In the genomic region with DNA sequence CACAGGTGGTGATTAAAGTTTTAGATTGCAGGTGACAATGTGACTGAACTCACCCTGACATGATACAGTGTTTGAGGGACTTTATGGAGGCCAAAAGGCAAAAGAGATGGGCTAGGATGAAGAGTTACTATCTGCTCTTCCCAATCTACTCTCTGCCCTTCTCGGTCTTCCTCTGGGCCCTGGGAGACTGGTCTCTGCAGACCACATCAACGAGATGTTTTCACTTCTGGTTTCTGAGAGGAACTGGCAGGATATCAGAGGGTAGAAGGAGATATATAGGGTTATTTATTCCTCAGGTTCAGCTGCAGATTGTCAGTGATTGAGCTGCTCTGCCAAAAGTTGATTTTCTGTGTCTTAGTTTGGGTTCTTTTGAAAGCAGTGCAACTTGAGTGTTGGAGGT, we compare ENCODE assay signal across 11 cellular contexts. TPM values are rescaled to one million over a fixed set of nuclear protein-coding genes. Genes with fewer than 3 reads are reported as not detected.
DNase-seq lines count a peak whose midpoint lies in the region; ATAC-seq and TF ChIP-seq lines count a peak whose summit lies in the region.
"Had no signal": no experiment of that assay in that cellular context is flagged by ENCODE, and none has a peak within 500 bp of the region (broad histone marks: within the 10 kb centered on the region; RNA-seq: fewer than 3 reads in every experiment).

No MANE protein-coding gene starts in this region.

- no peaks in the 10 kb centered on the region for H3K79me1 ChIP-seq in neuronal stem cell (ENCODE audit: low read depth, low read length)

- WGBS in neuronal stem cell (ENCODE audit: extremely low coverage in 2 of 2, insufficient read length in 2 of 2, insufficient replicate concordance in 1 of 2), 2 donors = no CpG with 5 or more reads among the region's 2 CpGs

- H3K18ac ChIP-seq in neuronal stem cell (ENCODE audit: low read length) = no peak overlapping the region

- no peak overlapping the region for H3K4me3 ChIP-seq in WERI-Rb-1 (ENCODE audit: low read depth, low read length)
- no peak overlapping the region for H3K4me3 ChIP-seq in neuronal stem cell (ENCODE audit: low read length in 2 of 2)
- H3K4me3 ChIP-seq in neural progenitor cell = no peak overlapping the region

- no peak overlapping the region for H3K14ac ChIP-seq in neuronal stem cell (ENCODE audit: low read length)

- no peak overlapping the region for H2BK120ac ChIP-seq in neuronal stem cell (ENCODE audit: low read depth, low read length)

- H3K23ac ChIP-seq in neuronal stem cell (ENCODE audit: low read depth, low read length, poor library complexity) = no peak overlapping the region

- H3K27me3 ChIP-seq in WERI-Rb-1 (ENCODE audit: insufficient read depth, low read depth, severe bottlenecking) (no peaks in the 10 kb centered on the region), neuronal stem cell (ENCODE audit: control insufficient read depth in 3 of 3, insufficient read depth in 3 of 3, low read depth in 1 of 3, low read length in 3 of 3) (peaks cover 0 to 18% (median 0%) of the 10 kb centered on the region in 3 experiments), neural progenitor cell (no peaks in the 10 kb centered on the region)

- no peak overlapping the region for H3K4ac ChIP-seq in neuronal stem cell (ENCODE audit: low read length)

- TF ChIP-seq CTCF in WERI-Rb-1 (IDR thresholded peaks at IDR 0.05; ENCODE audit: low read depth, low read length) = no peak
- TF ChIP-seq CTCF in neural progenitor cell (IDR thresholded peaks at IDR 0.05) = no peak

- no peak overlapping the region for H3K4me3 Mint-ChIP-seq in neural progenitor cell

- H2AFZ ChIP-seq in neuronal stem cell (ENCODE audit: low read length) (no peak overlapping the region), neural progenitor cell (replicated peaks) (no peak overlapping the region)

- H2BK12ac ChIP-seq in neuronal stem cell (ENCODE audit: low read length) = no peak overlapping the region

- H3K4me2 ChIP-seq in neuronal stem cell (ENCODE audit: insufficient read depth, low read length, poor library complexity, severe bottlenecking) (no peak overlapping the region), neural progenitor cell (no peak overlapping the region)

- no peaks in the 10 kb centered on the region for H3K79me2 ChIP-seq in neural progenitor cell (ENCODE audit: low read depth)

- H4K91ac ChIP-seq in neuronal stem cell (ENCODE audit: low read depth, low read length, poor library complexity) = no peak overlapping the region

- no peaks in the 10 kb centered on the region for H3F3A ChIP-seq in neural progenitor cell (ENCODE audit: low read depth)

- no peak overlapping the region for H3K27ac ChIP-seq in WERI-Rb-1
- H3K27ac ChIP-seq in neuronal stem cell (replicated peaks; ENCODE audit: low read length) = no peak overlapping the region
- no peak overlapping the region for H3K27ac ChIP-seq in neural progenitor cell

- no peak overlapping the region for H2AK5ac ChIP-seq in neuronal stem cell (ENCODE audit: low read depth, low read length)

- H3K9me3 Mint-ChIP-seq in neural progenitor cell = no peaks in the 10 kb centered on the region

- H4K8ac ChIP-seq in neuronal stem cell (ENCODE audit: low read depth, low read length) = no peak overlapping the region

- H2BK15ac ChIP-seq in neuronal stem cell (ENCODE audit: low read length) = no peak overlapping the region

- H3K36me3 Mint-ChIP-seq in neural progenitor cell = no peaks in the 10 kb centered on the region

- H3K9ac ChIP-seq in neuronal stem cell (ENCODE audit: low read depth, low read length, poor library complexity) = no peak overlapping the region
- H3K9ac ChIP-seq in neural progenitor cell = no peak overlapping the region

- no peak overlapping the region for H3K27ac Mint-ChIP-seq in neural progenitor cell

- peak; percentile 71 for ATAC-seq in GM18858 (IDR thresholded peaks at IDR 0.05; ENCODE audit: unreplicated experiment)
- peak; percentile 88 for ATAC-seq in GM21619 (IDR thresholded peaks at IDR 0.05; ENCODE audit: unreplicated experiment)
- ATAC-seq in HG03571 (IDR thresholded peaks at IDR 0.05; ENCODE audit: unreplicated experiment) = peak; percentile 83

- H3K9me3 ChIP-seq in WERI-Rb-1 (ENCODE audit: severe bottlenecking) (no peaks in the 10 kb centered on the region), neuronal stem cell (replicated peaks in 1 of 2; ENCODE audit: control insufficient read depth in 2 of 2, insufficient read depth in 1 of 2, low read depth in 1 of 2, low read length in 2 of 2) (no peaks in the 10 kb centered on the region), neural progenitor cell (ENCODE audit: low read depth) (no peaks in the 10 kb centered on the region)

- H4K20me1 ChIP-seq in neural progenitor cell (ENCODE audit: low read depth) = no peaks in the 10 kb centered on the region

- H3K36me3 ChIP-seq in WERI-Rb-1 (no peaks in the 10 kb centered on the region), neuronal stem cell (replicated peaks in 1 of 2; ENCODE audit: control insufficient read depth in 2 of 2, insufficient read depth in 2 of 2, low read length in 2 of 2) (no peaks in the 10 kb centered on the region), neural progenitor cell (no peaks in the 10 kb centered on the region)

- H3K27me3 Mint-ChIP-seq in neural progenitor cell (ENCODE audit: insufficient read depth, low read depth) = no peaks in the 10 kb centered on the region

- H2BK5ac ChIP-seq in neuronal stem cell (ENCODE audit: low read length) = no peak overlapping the region

- no peaks in the 10 kb centered on the region for H3K4me1 Mint-ChIP-seq in neural progenitor cell

- H3K4me1 ChIP-seq in neuronal stem cell (ENCODE audit: control insufficient read depth in 2 of 2, insufficient read depth in 1 of 2, low read depth in 1 of 2, low read length in 2 of 2) (no peaks in the 10 kb centered on the region), neural progenitor cell (no peaks in the 10 kb centered on the region)

- peak; percentile 35 for DNase-seq in globus pallidus (ENCODE audit: low spot score)
- no peak for DNase-seq in WERI-Rb-1
- no peak for DNase-seq in neuronal stem cell (ENCODE audit: low spot score)
- no peak for DNase-seq in neural progenitor cell (ENCODE audit: low spot score)
- no peak for DNase-seq in NCI-H1436 treated with DMSO at 0.1 percent for 48 hours (lab: John Stamatoyannopoulos, UW)
- DNase-seq: activated T-cell treated with anti-CD3 and anti-CD28 coated beads for 4 hours; IMR-90; stimulated activated CD8-positive, alpha-beta memory T cell treated with anti-CD3 and anti-CD28 coated beads, Interleukin-4, amount 100 ng/mL, for 48 hours had no signal

RNA-seq across cellular contexts. Expression of a gene that starts 32.4 kb away (rescaled TPM):
- polyA plus RNA-seq in neuronal stem cell (2013, experiment 1 of 2) = 1.6 TPM
- 0.75 TPM for polyA plus RNA-seq in neuronal stem cell (2013, experiment 2 of 2)
- 1.4 and 1.7 TPM in 2 replicates for total RNA-seq in neural progenitor cell (ENCODE audit: low replicate concordance)
